8 cellular contexts compared by ENCODE assay signal in genomic region chr14:51884086-51884927, GRCh38. TPM values are rescaled to one million over a fixed set of nuclear protein-coding genes. Genes with fewer than 3 reads are reported as not detected.
DNase-seq lines count a peak whose midpoint lies in the region; ATAC-seq, FAIRE-seq and TF ChIP-seq lines count a peak whose summit lies in the region.

No MANE protein-coding gene starts in this region.

- POLR2A ChIA-PET in SK-N-SH (lab: Yijun Ruan, JAX) = interaction anchor here (0.8 kb wide), 1 partner anchor 22 kb away, joined by 3 read pairs; no protein-coding TSS in a partner anchor

- H4K20me1 ChIP-seq in SK-N-SH (ENCODE audit: insufficient read depth) = no peaks in the 10 kb centered on the region

- WGBS in SK-N-SH (ENCODE audit: low lambda C conversion rate) = 42% methylated on average over 7 of the region's 7 CpGs

- peak; percentile 31 to 95; a peak in 3 of 4 replicates for TF ChIP-seq EP300 in SK-N-SH (IDR thresholded peaks at IDR 0.05; ENCODE audit: borderline replicate concordance in 1 of 2, low read depth in 1 of 2, low read length in 1 of 2)

- no peak for TF ChIP-seq POLR2A in GM12891 (IDR thresholded peaks at IDR 0.05; ENCODE audit: low read depth, low read length)

- H3K4me1 ChIP-seq in SK-N-SH (ENCODE audit: control insufficient read depth in 1 of 2, insufficient read depth in 2 of 2, low read depth in 1 of 2, low read length in 1 of 2) = peaks cover 0 to 23% of the 10 kb centered on the region in 2 experiments; a peak in 2 of 4 replicates

- no peak for TF ChIP-seq RAD21 in SK-N-SH (IDR thresholded peaks at IDR 0.05; ENCODE audit: low read length)

- H3K36me3 ChIP-seq in SK-N-SH (replicated peaks in 1 of 2; ENCODE audit: control insufficient read depth in 1 of 2, insufficient read depth in 2 of 2, low read length in 1 of 2) = peaks cover 0 to 5% of the 10 kb centered on the region in 2 experiments

- H3K9me3 ChIP-seq in SK-N-SH = no peaks in the 10 kb centered on the region

- H3K27ac ChIP-seq in SK-N-SH (ENCODE audit: low read depth in 2 of 2, low read length in 1 of 2) = peak overlapping the region; percentile 34 to 86

- peak; percentile 82 for FAIRE-seq in GM12891 (lab: Jason Lieb, UNC)

- H3K9me2 ChIP-seq in SK-N-SH = no peaks in the 10 kb centered on the region

- no peak for TF ChIP-seq CTCF in SK-N-SH (IDR thresholded peaks at IDR 0.05)

- peak overlapping the region; percentile 45; the same call in 1 of the 2 replicates for H3K4me2 ChIP-seq in SK-N-SH

- H3K9ac ChIP-seq in SK-N-SH = no peak overlapping the region

- H3F3A ChIP-seq in SK-N-SH (replicated peaks; ENCODE audit: insufficient read depth) = no peaks in the 10 kb centered on the region

- H2AFZ ChIP-seq in SK-N-SH (ENCODE audit: low read depth) = no peak overlapping the region

- DNase-seq in GM12891 (ENCODE audit: insufficient read length, low spot score) = no peak
- DNase-seq in SK-N-SH = peak; percentile 37
- DNase-seq in inferior parietal cortex (ENCODE audit: extremely low spot score) = peak; percentile 9
- DNase-seq in activated gamma-delta T cell treated with Interleukin-2 at 50 U/mL for 16 hours = no peak
- no peak for DNase-seq in amygdala (lab: John Stamatoyannopoulos, UW)

- no peaks in the 10 kb centered on the region for H3K27me3 ChIP-seq in SK-N-SH (ENCODE audit: insufficient read depth)

- peak; percentile 64 for ATAC-seq in HG02642 (IDR thresholded peaks at IDR 0.05; ENCODE audit: poor library complexity, unreplicated experiment)
- ATAC-seq in HG03025 (IDR thresholded peaks at IDR 0.05; ENCODE audit: low FRiP score, unreplicated experiment) = no peak
- no peak for ATAC-seq in HG03469 (IDR thresholded peaks at IDR 0.05; ENCODE audit: unreplicated experiment)

- CTCF ChIA-PET in SK-N-SH (lab: Yijun Ruan, JAX) = interaction anchor here (0.9 to 2.4 kb wide), 3 partner anchors 31 to 96 kb away, joined by 3 to 10 read pairs (median 4); no protein-coding TSS in a partner anchor

- H3K4me3 ChIP-seq in SK-N-SH (ENCODE audit: low read depth in 2 of 2, low read length in 1 of 2) = 0 out of 4 replicates have a peak overlapping the region, but pooled peaks of 1 of the 2 experiments have one; percentile 9

- no peaks in the 10 kb centered on the region; the same call in none of the 2 replicates for H3K79me2 ChIP-seq in SK-N-SH (ENCODE audit: insufficient read depth)

TF ChIP-seq in GM12891, 5 proteins besides CTCF, POLR2A, EP300 and RAD21:
- TF ChIP-seq SPI1 (IDR thresholded peaks at IDR 0.05; ENCODE audit: low read depth, low read length) (peak; percentile 60), POU2F2 (IDR thresholded peaks at IDR 0.05; ENCODE audit: low read depth, low read length) (no peak), TAF1 (IDR thresholded peaks at IDR 0.05; ENCODE audit: low read depth, low read length) (no peak), POLR2AphosphoS5 (IDR thresholded peaks at IDR 0.05; ENCODE audit: low read depth, low read length) (no peak), PAX5 (IDR thresholded peaks at IDR 0.05; ENCODE audit: insufficient read depth, low read length, severe bottlenecking) (no peak)

TF ChIP-seq in SK-N-SH, 30 proteins besides CTCF, POLR2A, EP300 and RAD21:
- TF ChIP-seq MEF2A (IDR thresholded peaks at IDR 0.05; ENCODE audit: borderline replicate concordance, low read depth) = no peak
- TF ChIP-seq CHD2 (IDR thresholded peaks at IDR 0.05; ENCODE audit: low read length, partially characterized antibody) = peak; percentile 37
- TF ChIP-seq JUND (IDR thresholded peaks at IDR 0.05) = peak; percentile 28; the same call in 1 of the 2 replicates
- peak; percentile 54; the same call in 1 of the 2 replicates for TF ChIP-seq TEAD4 (IDR thresholded peaks at IDR 0.05; ENCODE audit: borderline replicate concordance, insufficient read depth)
- peak; percentile 82 for TF ChIP-seq POLR2AphosphoS5 (IDR thresholded peaks at IDR 0.05; ENCODE audit: low read depth, low read length)
- peak; percentile 87; the same call in 1 of the 2 replicates for TF ChIP-seq RXRA (IDR thresholded peaks at IDR 0.05; ENCODE audit: borderline replicate concordance, low read depth)
- peak; percentile 97 for TF ChIP-seq TCF12 (IDR thresholded peaks at IDR 0.05)
- no peak for TF ChIP-seq FOXM1 (IDR thresholded peaks at IDR 0.05; ENCODE audit: low read depth)
- TF ChIP-seq PBX3 (IDR thresholded peaks at IDR 0.05) = peak; percentile 89
- TF ChIP-seq FOXJ3 (CRISPR knock-in tag; IDR thresholded peaks at IDR 0.05) = 0 out of 2 replicates have a peak, but pooled peaks have one; percentile 47
- no peak for TF ChIP-seq GABPA (IDR thresholded peaks at IDR 0.05; ENCODE audit: low read depth)
- TF ChIP-seq MXI1 (IDR thresholded peaks at IDR 0.05; ENCODE audit: low read depth, low read length) = peak; percentile 18; the same call in 1 of the 2 replicates
- peak; percentile 62 for TF ChIP-seq GATA2 (CRISPR knock-in tag; IDR thresholded peaks at IDR 0.05)
- TF ChIP-seq RCOR1 (IDR thresholded peaks at IDR 0.05; ENCODE audit: low read length) = peak; percentile 79

RNA-seq across cellular contexts. Expression of gene GNG2, which starts 23.9 kb away (rescaled TPM):
- polyA plus RNA-seq in GM12891 (2012; ENCODE audit: low read depth, missing spikeins) = 33.6 TPM
- polyA plus RNA-seq in SK-N-SH (2012; rRNA removed) = 17.8 and 19.1 TPM in 2 replicates
- 25.2 and 29.0 TPM in 2 replicates for polyA plus RNA-seq in SK-N-SH (2012; cell fraction: cytosol; rRNA removed)
- polyA plus RNA-seq in SK-N-SH (2012; cell fraction: nucleus; rRNA removed) = 8.2 and 8.9 TPM in 2 replicates

Comparison
In these comparisons a context has a peak if more than half of its experiments do, and no peak if none do; other contexts are left out.
1. DNase-seq: peak in SK-N-SH (single experiment) and inferior parietal cortex (single experiment); none in GM12891 (single experiment), activated gamma-delta T cell treated with Interleukin-2 at 50 U/mL for 16 hours (single experiment) and amygdala (0 of 56).